In the genomic region with DNA sequence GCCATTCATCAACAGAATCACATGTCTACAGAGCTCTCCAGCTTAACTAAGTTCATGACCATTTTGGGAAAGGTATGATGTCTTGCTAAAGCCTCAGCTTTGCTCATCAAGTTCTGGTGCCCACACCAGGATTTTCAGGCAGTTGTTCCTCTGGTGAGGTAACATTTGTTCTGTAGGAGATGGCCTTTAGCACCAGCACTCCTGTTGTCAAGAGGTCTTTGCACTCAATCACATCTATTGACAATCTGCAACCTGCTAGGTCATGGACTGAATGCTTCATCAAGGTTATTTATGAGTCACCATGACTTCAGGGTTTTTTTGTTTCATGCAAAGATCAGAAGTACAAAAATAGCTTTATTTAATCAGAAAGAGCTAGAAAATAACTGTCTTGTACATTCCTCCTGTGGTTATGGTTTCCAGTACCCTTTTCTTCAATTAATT, we compare ENCODE assay signal across 14 cellular contexts. TPM values are rescaled to one million over a fixed set of nuclear protein-coding genes. Genes with fewer than 3 reads are reported as not detected.
DNase-seq lines count a peak whose midpoint lies in the region; ATAC-seq and TF ChIP-seq lines count a peak whose summit lies in the region.
"Had no signal": no experiment of that assay in that cellular context is flagged by ENCODE, and none has a peak within 500 bp of the region (broad histone marks: within the 10 kb centered on the region; RNA-seq: fewer than 3 reads in every experiment).

No MANE protein-coding gene starts in this region.

- ATAC-seq in GM18870 (IDR thresholded peaks at IDR 0.05; ENCODE audit: unreplicated experiment) (peak; percentile 64), HG02840 (IDR thresholded peaks at IDR 0.05; ENCODE audit: low FRiP score, unreplicated experiment) (peak; percentile 67), Panc1 (no peak)
- ATAC-seq: upper lobe of right lung had no signal

- intact Hi-C loops in Panc1 (cut with micrococcal nuclease; ENCODE audit: unreplicated experiment): loop anchor here (5.0 kb wide), 2 partner anchors 98 to 308 kb away; no protein-coding TSS in a partner anchor

- H3K4me3 ChIP-seq in Panc1 (ENCODE audit: low read depth in 2 of 2, low read length in 2 of 2) (no peak overlapping the region), skeletal muscle tissue (ENCODE audit: low read length in 3 of 3) (no peak overlapping the region)
- H3K4me3 ChIP-seq: cardiac muscle cell, sigmoid colon, upper lobe of right lung had no signal

- BruUV-seq in Panc1 (replicated peaks; lab: Mats Ljungman, UMichigan): no TSS peak

- no peak for DNase-seq in Panc1 (ENCODE audit: low read depth, low spot score)
- no peak for DNase-seq in Kasumi-1 (lab: John Stamatoyannopoulos, UW)
- DNase-seq in cerebellar cortex (ENCODE audit: low spot score): no peak
- DNase-seq in iPS-NIHi7 (ENCODE audit: extremely low spot score): no peak
- DNase-seq: Calu3, naive B cell, NCI-H187, sigmoid colon, upper lobe of right lung had no signal

- H3K27ac ChIP-seq in Panc1 (ENCODE audit: low read length) (peak overlapping the region; percentile 25; the same call in 1 of the 2 replicates), skeletal muscle tissue (ENCODE audit: low read depth, low read length) (peak overlapping the region; percentile 60)
- H3K27ac ChIP-seq: cardiac muscle cell, sigmoid colon, upper lobe of right lung had no signal

- peaks cover 20% of the 10 kb centered on the region for H3K4me1 ChIP-seq in Panc1 (ENCODE audit: control insufficient read depth, insufficient read depth, low read length)
- peaks cover 6 to 16% (median 12%) of the 10 kb centered on the region in 3 donors for H3K4me1 ChIP-seq in skeletal muscle tissue (ENCODE audit: control insufficient read depth in 3 of 3, insufficient read depth in 3 of 3, low read length in 3 of 3)
- H3K4me1 ChIP-seq: upper lobe of right lung had no signal

- H3K27me3 ChIP-seq in Panc1 (ENCODE audit: control insufficient read depth, insufficient read depth, low read length) (no peaks in the 10 kb centered on the region), skeletal muscle tissue (ENCODE audit: control insufficient read depth in 3 of 3, insufficient read depth in 3 of 3, low read length in 3 of 3) (no peaks in the 10 kb centered on the region)
- H3K27me3 ChIP-seq: cardiac muscle cell, sigmoid colon, upper lobe of right lung had no signal

- CTCF ChIA-PET in Panc1 (lab: Charles Lee): no interaction called here

- POLR2A ChIA-PET in Panc1 (lab: Charles Lee): no interaction called here

- no peak overlapping the region for H3K9ac ChIP-seq in skeletal muscle tissue (ENCODE audit: low read depth in 1 of 3, low read length in 3 of 3)

- H3K9me3 ChIP-seq in Panc1 (ENCODE audit: control insufficient read depth, insufficient read depth, low read depth, low read length) (peaks cover 18% of the 10 kb centered on the region; the same call in 1 of the 2 replicates), skeletal muscle tissue (ENCODE audit: control insufficient read depth in 3 of 3, low read length in 3 of 3) (no peaks in the 10 kb centered on the region)
- H3K9me3 ChIP-seq: sigmoid colon, upper lobe of right lung had no signal

- H3K36me3 ChIP-seq in Panc1 (ENCODE audit: control insufficient read depth, insufficient read depth, low read length) (no peaks in the 10 kb centered on the region), skeletal muscle tissue (ENCODE audit: control insufficient read depth in 3 of 3, insufficient read depth in 3 of 3, low read length in 3 of 3) (no peaks in the 10 kb centered on the region)
- H3K36me3 ChIP-seq: cardiac muscle cell, sigmoid colon, upper lobe of right lung had no signal

- in situ Hi-C loops in Panc1 (cut with HindIII; ENCODE audit: low pct_unique_long_range_greater_than_20kb, low sequenced_read_pairs): no loop called here

- no peak for TF ChIP-seq CTCF in Panc1 (IDR thresholded peaks at IDR 0.05)

RNA-seq across cellular contexts. Expression of a gene that starts 36.6 kb away (rescaled TPM):
- 0.77 TPM for total RNA-seq in Panc1 (2021; ENCODE audit: unreplicated experiment)
- 0.62 TPM for polyA plus RNA-seq in Panc1 (2012; ENCODE audit: insufficient read length)
- 6.8 TPM for total RNA-seq in skeletal muscle tissue
- total RNA-seq: Calu3, cardiac muscle cell, H1 had no signal
- polyA plus RNA-seq: cardiac muscle cell had no signal
